Comparison of ENCODE assay signal across 8 cellular contexts in genomic region chr11:129853508-129854228, GRCh38. TPM values are rescaled to one million over a fixed set of nuclear protein-coding genes. Genes with fewer than 3 reads are reported as not detected.
DNase-seq lines count a peak whose midpoint lies in the region; ATAC-seq and TF ChIP-seq lines count a peak whose summit lies in the region.

No MANE protein-coding gene starts in this region.

- ATAC-seq in GM18502 (IDR thresholded peaks at IDR 0.05; ENCODE audit: poor library complexity, unreplicated experiment), result no peak
- no peak for ATAC-seq in GM19324 (IDR thresholded peaks at IDR 0.05; ENCODE audit: low FRiP score, unreplicated experiment)

- H3K9me3 Mint-ChIP-seq in CD4-positive, alpha-beta memory T cell, result no peaks in the 10 kb centered on the region

- peaks cover 38 to 62% (median 40%) of the 10 kb centered on the region in 4 donors for H3K4me1 Mint-ChIP-seq in CD4-positive, alpha-beta memory T cell

- intact Hi-C loops in CD4-positive, alpha-beta memory T cell (cut with micrococcal nuclease), result loop anchor here (1.0 to 5.0 kb wide), 4 partner anchors 11 to 66 kb away; partner anchors contain the start of gene NFRKB

- peak overlapping the region; percentile 73 to 89 (median 82) for H3K4me3 Mint-ChIP-seq in CD4-positive, alpha-beta memory T cell

- in situ Hi-C loops in ACHN (cut with HindIII; ENCODE audit: low pct_ligation_motif_present, low pct_unique_long_range_greater_than_20kb, low sequenced_read_pairs), result no loop called here

- H3K27ac ChIP-seq in CD4-positive, alpha-beta memory T cell (ENCODE audit: low read depth, low read length), result peak overlapping the region; percentile 51
- H3K27ac ChIP-seq in fibroblast of lung (ENCODE audit: insufficient read depth, low read length), result no peak overlapping the region

- no peak overlapping the region for H3K9ac ChIP-seq in fibroblast of lung (ENCODE audit: insufficient read depth, low read length)

- H3K27me3 Mint-ChIP-seq in CD4-positive, alpha-beta memory T cell, result no peaks in the 10 kb centered on the region

- H3K36me3 Mint-ChIP-seq in CD4-positive, alpha-beta memory T cell, result peaks cover 0 to 4% of the 10 kb centered on the region in 2 donors

- peak overlapping the region; percentile 94 to 100 (median 99) for H3K27ac Mint-ChIP-seq in CD4-positive, alpha-beta memory T cell

- peak overlapping the region in 1 of 2 donors; percentile 28 for H3K4me3 ChIP-seq in CD4-positive, alpha-beta memory T cell (ENCODE audit: low read length in 2 of 2)
- H3K4me3 ChIP-seq in fibroblast of lung (replicated peaks in 1 of 4; ENCODE audit: control extremely low read depth in 1 of 4, insufficient read depth in 1 of 4, low read depth in 3 of 4, low read length in 4 of 4), result no peak overlapping the region

- CTCF ChIA-PET in CD4-positive, alpha-beta memory T cell (lab: Charles Lee; ENCODE audit: partially characterized antibody), result interaction anchor here (0.9 to 2.2 kb wide), 12 partner anchors 8 to 279 kb away, joined by 3 to 9 read pairs (median 4); no protein-coding TSS in a partner anchor

- H3K4me1 ChIP-seq in CD4-positive, alpha-beta memory T cell (ENCODE audit: insufficient read depth, low read length), result peaks cover 42% of the 10 kb centered on the region
- H3K4me1 ChIP-seq in fibroblast of lung (ENCODE audit: control insufficient read depth, extremely low read depth, insufficient read depth, low read length), result no peaks in the 10 kb centered on the region

- no peak overlapping the region for H3K4me2 ChIP-seq in fibroblast of lung (ENCODE audit: extremely low read depth, insufficient read depth, low read length)

- H2AFZ ChIP-seq in fibroblast of lung (ENCODE audit: low read length), result no peak overlapping the region

- no peaks in the 10 kb centered on the region for H3K36me3 ChIP-seq in CD4-positive, alpha-beta memory T cell (ENCODE audit: insufficient read depth, low read length)
- no peaks in the 10 kb centered on the region for H3K36me3 ChIP-seq in fibroblast of lung (ENCODE audit: control insufficient read depth, insufficient read depth, low read length)

- H3K79me2 ChIP-seq in fibroblast of lung (ENCODE audit: control insufficient read depth, insufficient read depth, low read length), result no peaks in the 10 kb centered on the region

- TF ChIP-seq CTCF in fibroblast of lung (conservative IDR thresholded peaks at IDR 0.05 in 1 of 2, IDR thresholded peaks at IDR 0.05 in 1 of 2; ENCODE audit: low read depth in 1 of 2, low read length in 2 of 2), result no peak

- no peaks in the 10 kb centered on the region for H3K27me3 ChIP-seq in CD4-positive, alpha-beta memory T cell (ENCODE audit: insufficient read depth, low read length)
- H3K27me3 ChIP-seq in fibroblast of lung (ENCODE audit: control insufficient read depth, insufficient read depth, low read length), result peaks cover 6% of the 10 kb centered on the region

- H3K9me3 ChIP-seq in CD4-positive, alpha-beta memory T cell (ENCODE audit: control insufficient read depth in 1 of 2, low read length in 2 of 2), result no peaks in the 10 kb centered on the region
- no peaks in the 10 kb centered on the region for H3K9me3 ChIP-seq in fibroblast of lung (ENCODE audit: control insufficient read depth, insufficient read depth, low read depth, low read length)

- DNase-seq in CD4-positive, alpha-beta memory T cell, result peak; percentile 88 to 93 (median 90)
- DNase-seq in NCI-H187 (lab: John Stamatoyannopoulos, UW) (peak; percentile 38 to 86), fibroblast of lung (ENCODE audit: low read depth in 2 of 2) (peak; percentile 8 to 56), ACHN (no peak)
- DNase-seq in activated CD4-positive, alpha-beta T cell treated with anti-CD3 and anti-CD28 coated beads, Interleukin-2, amount 50 U/mL, for 4 hours, result peak; percentile 41 to 42
- peak; percentile 30 for DNase-seq in stimulated activated CD8-positive, alpha-beta memory T cell treated with anti-CD3 and anti-CD28 coated beads, Interleukin-12 subunit alpha, Interleukin-12 subunit beta, amount 100 ng/mL, for 1 hour (ENCODE audit: low read depth)

- POLR2A ChIA-PET in CD4-positive, alpha-beta memory T cell (lab: Charles Lee; ENCODE audit: partially characterized antibody), result interaction anchor here (0.5 to 5.9 kb wide), 25 partner anchors 8 to 461 kb away, joined by 3 to 108 read pairs (median 5); partner anchors contain the start of genes APLP2, NFRKB, PRDM10 and TMEM45B

- no peaks in the 10 kb centered on the region for H4K20me1 ChIP-seq in fibroblast of lung (ENCODE audit: control insufficient read depth, extremely low read depth, insufficient read depth, low read length)

RNA-seq across cellular contexts. Expression of gene TMEM45B, which starts 38.0 kb away (rescaled TPM):
- total RNA-seq in CD4-positive, alpha-beta memory T cell, result 10 to 100 TPM; 30.8 to 34.4 TPM
- 10 to 100 TPM; 14.0 to 21.2 TPM for polyA plus RNA-seq in CD4-positive, alpha-beta memory T cell
- total RNA-seq in fibroblast of lung, result not detected in 2 replicates
- polyA plus RNA-seq in fibroblast of lung, result not detected in 2 replicates
- polyA plus RNA-seq in fibroblast of lung (2012), result not detected in 2 replicates
- polyA minus RNA-seq in fibroblast of lung (ENCODE audit: low replicate concordance), result not detected in 2 replicates

RNA-seq across cellular contexts. Expression of gene NFRKB, which starts 41.7 kb away (rescaled TPM):
- 10 to 100 TPM; 91.9 to 94.9 TPM for total RNA-seq in CD4-positive, alpha-beta memory T cell
- 10 to 100 TPM; 18.1 to 34.5 TPM for polyA plus RNA-seq in CD4-positive, alpha-beta memory T cell
- total RNA-seq in fibroblast of lung, result 10.7 and 13.6 TPM in 2 replicates
- 11.9 and 15.9 TPM in 2 replicates for polyA plus RNA-seq in fibroblast of lung
- 8.7 and 10.3 TPM in 2 replicates for polyA plus RNA-seq in fibroblast of lung (2012)
- 14.5 and 18.1 TPM in 2 replicates for polyA minus RNA-seq in fibroblast of lung (ENCODE audit: low replicate concordance)

Comparison
In these comparisons a context has a peak if more than half of its experiments do, and no peak if none do; other contexts are left out.
1. RNA of gene TMEM45B, which starts 38.0 kb away (total RNA-seq): 30.8 to 34.4 TPM in CD4-positive, alpha-beta memory T cell; not detected in fibroblast of lung; every median in the first group is over 10 times any median in the second.